In the genomic region with DNA sequence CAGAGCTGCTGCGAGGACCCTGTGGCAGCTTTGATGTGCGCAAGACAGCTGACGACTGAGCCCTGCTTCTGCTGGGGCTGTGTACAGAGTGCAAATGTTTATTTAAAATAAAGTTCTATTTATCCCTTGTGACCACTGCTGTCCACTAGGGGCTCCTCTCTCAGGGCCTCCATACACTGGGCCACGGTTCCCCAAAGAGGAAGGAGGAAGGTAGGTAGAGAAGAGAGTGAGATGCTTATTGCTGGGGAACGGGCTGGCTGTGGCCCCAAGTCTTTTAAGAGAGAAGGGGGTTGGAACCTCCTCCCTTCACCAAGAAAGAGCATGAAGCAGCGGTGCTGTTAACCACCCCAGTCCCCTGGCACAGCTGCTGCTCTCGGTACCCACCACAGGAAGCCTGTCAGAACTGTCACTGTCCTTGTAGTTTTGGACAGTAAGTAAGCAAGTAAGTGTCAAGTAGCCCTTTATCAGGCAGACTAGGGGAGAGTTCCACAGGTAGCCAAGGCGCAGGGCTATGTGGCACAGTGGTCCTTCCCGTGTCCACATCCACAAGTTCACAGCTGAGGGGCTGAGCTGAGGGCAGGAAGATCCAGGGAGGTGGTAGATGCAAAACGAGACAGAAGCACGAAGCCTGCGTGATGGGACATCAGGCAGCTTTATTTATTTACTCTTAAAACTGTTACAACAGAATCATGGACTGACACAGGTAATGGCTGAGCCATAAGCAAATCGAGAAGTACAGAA, we compare ENCODE assay signal across 9 cellular contexts. TPM values are rescaled to one million over a fixed set of nuclear protein-coding genes. Genes with fewer than 3 reads are reported as not detected.
DNase-seq lines count a peak whose midpoint lies in the region; ATAC-seq, FAIRE-seq and TF ChIP-seq lines count a peak whose summit lies in the region.
"Had no signal": no experiment of that assay in that cellular context is flagged by ENCODE, and none has a peak within 500 bp of the region (broad histone marks: within the 10 kb centered on the region; RNA-seq: fewer than 3 reads in every experiment).

No MANE protein-coding gene starts in this region.

- H3K36me3 ChIP-seq in RWPE2 (ENCODE audit: low read depth) = peaks cover 87% of the 10 kb centered on the region
- peaks cover 62 to 69% of the 10 kb centered on the region in 2 donors for H3K36me3 ChIP-seq in stomach smooth muscle (ENCODE audit: control insufficient read depth in 2 of 2, insufficient read depth in 2 of 2, low read length in 2 of 2)

- peak; percentile 19 for DNase-seq in activated CD4-positive, alpha-beta T cell treated with anti-CD3 and anti-CD28 coated beads for 48 hours
- no peak for DNase-seq in activated CD4-positive, alpha-beta T cell treated with anti-CD3 and anti-CD28 coated beads for 4 hours
- DNase-seq in RWPE2 (ENCODE audit: low spot score) (no peak), fibroblast of villous mesenchyme (ENCODE audit: low read depth) (peak; percentile 37), frontal cortex (ENCODE audit: low spot score in 2 of 2) (no peak), epidermal melanocyte (ENCODE audit: insufficient read length, low spot score) (no peak), medulla oblongata (ENCODE audit: extremely low spot score) (no peak)

- H3K9me3 ChIP-seq in RWPE2 (ENCODE audit: severe bottlenecking) (no peaks in the 10 kb centered on the region), stomach smooth muscle (ENCODE audit: control insufficient read depth in 2 of 2, low read length in 2 of 2) (no peaks in the 10 kb centered on the region)

- H3K27me3 ChIP-seq in RWPE2 (ENCODE audit: insufficient read depth, poor library complexity, severe bottlenecking) = no peaks in the 10 kb centered on the region
- H3K27me3 ChIP-seq in stomach smooth muscle (ENCODE audit: control insufficient read depth in 1 of 2, insufficient read depth in 2 of 2, low read length in 2 of 2) = no peaks in the 10 kb centered on the region

- no peaks in the 10 kb centered on the region for H3K4me1 ChIP-seq in RWPE2 (ENCODE audit: insufficient read depth, poor library complexity, severe bottlenecking)
- H3K4me1 ChIP-seq in stomach smooth muscle (ENCODE audit: control insufficient read depth, insufficient read depth, low read length) = no peaks in the 10 kb centered on the region

- H3K4me3 ChIP-seq in RWPE2 (ENCODE audit: severe bottlenecking) = no peak overlapping the region
- no peak overlapping the region for H3K4me3 ChIP-seq in fibroblast of villous mesenchyme (ENCODE audit: low read depth, low read length)
- H3K4me3 ChIP-seq in stomach smooth muscle (ENCODE audit: low read length in 2 of 2) = no peak overlapping the region
- H3K4me3 ChIP-seq: skin epidermis had no signal

- H3K27ac ChIP-seq in RWPE2 (ENCODE audit: poor library complexity, severe bottlenecking) (no peak overlapping the region), stomach smooth muscle (ENCODE audit: low read length) (peak overlapping the region; percentile 46)

- peak; percentile 52 for TF ChIP-seq CTCF in RWPE2 (IDR thresholded peaks at IDR 0.05; ENCODE audit: poor library complexity, severe bottlenecking)
- peak; percentile 53 for TF ChIP-seq CTCF in fibroblast of villous mesenchyme (IDR thresholded peaks at IDR 0.05; ENCODE audit: insufficient read depth, low read depth, low read length)

- ATAC-seq in RWPE2 (ENCODE audit: low read depth) = peak; percentile 64

- FAIRE-seq in frontal cortex (lab: Jason Lieb, UNC) = no peak

- no peak overlapping the region for H3K9ac ChIP-seq in stomach smooth muscle (ENCODE audit: low read length in 2 of 2)

RNA-seq across cellular contexts. Expression of gene DHX30, which starts 47.3 kb away (rescaled TPM):
- total RNA-seq in fibroblast of villous mesenchyme = 69.9 and 77.7 TPM in 2 replicates
- 68.9 TPM for total RNA-seq in frontal cortex

Comparison
In these comparisons a context has a peak if more than half of its experiments do, and no peak if none do; other contexts are left out.
1. DNase-seq: peak in activated CD4-positive, alpha-beta T cell treated with anti-CD3 and anti-CD28 coated beads for 48 hours (single experiment) and fibroblast of villous mesenchyme (single experiment); none in activated CD4-positive, alpha-beta T cell treated with anti-CD3 and anti-CD28 coated beads for 4 hours (0 of 2), RWPE2 (single experiment), frontal cortex (0 of 2), epidermal melanocyte (single experiment) and medulla oblongata (single experiment).